ENCODE assay signal across 9 cellular contexts in the genomic region with DNA sequence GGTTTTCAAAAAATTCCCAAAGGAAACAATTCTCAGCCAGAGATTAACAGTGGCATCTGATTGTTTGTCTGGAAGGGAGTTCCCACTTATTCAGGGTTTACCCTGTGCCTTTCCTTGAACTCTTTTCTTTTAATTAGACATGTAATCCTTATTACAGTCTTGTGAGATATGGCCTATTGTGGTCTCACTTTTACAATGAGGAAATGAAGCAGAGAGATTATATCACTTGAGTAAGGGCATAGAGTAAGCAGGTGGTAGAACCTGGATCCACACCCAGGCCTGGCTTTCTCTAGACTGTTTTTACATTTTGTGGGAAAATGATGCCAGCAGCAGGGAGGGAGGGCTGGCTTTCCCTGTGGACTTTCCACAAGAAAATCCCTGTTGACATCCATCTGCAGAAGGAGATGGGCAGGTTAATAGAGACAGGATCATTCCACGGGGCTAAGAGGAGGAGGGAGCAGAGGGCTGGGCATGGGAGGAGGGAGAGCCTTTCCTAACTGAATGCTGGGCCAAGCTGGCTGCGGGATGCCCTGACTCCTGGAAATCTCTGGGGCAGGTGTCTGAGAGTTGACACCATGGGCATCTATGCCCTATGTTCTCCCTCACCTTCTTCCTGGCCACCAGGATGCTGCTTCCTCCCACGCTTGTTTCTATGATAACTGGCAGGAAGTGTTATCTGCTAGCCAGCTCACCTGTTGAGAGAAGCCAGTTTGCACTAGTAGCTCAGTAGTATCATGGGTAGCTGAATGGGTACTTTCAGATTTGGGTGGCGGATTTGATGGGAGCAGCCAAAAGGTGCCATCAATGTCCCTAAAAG. TPM values are rescaled to one million over a fixed set of nuclear protein-coding genes. Genes with fewer than 3 reads are reported as not detected.
DNase-seq lines count a peak whose midpoint lies in the region; ATAC-seq and TF ChIP-seq lines count a peak whose summit lies in the region.
"Had no signal": no experiment of that assay in that cellular context is flagged by ENCODE, and none has a peak within 500 bp of the region (broad histone marks: within the 10 kb centered on the region; RNA-seq: fewer than 3 reads in every experiment).

No MANE protein-coding gene starts in this region.

- H3K27ac ChIP-seq in effector memory CD4-positive, alpha-beta T cell (ENCODE audit: insufficient read depth, low read length, poor library complexity, severe bottlenecking) = no peak overlapping the region

- H3K4me3 ChIP-seq in mucosa of descending colon = no peak overlapping the region
- no peak overlapping the region for H3K4me3 ChIP-seq in effector memory CD4-positive, alpha-beta T cell (ENCODE audit: insufficient read depth, low read depth, low read length, poor library complexity, severe bottlenecking)

- intact Hi-C loops in mucosa of descending colon (cut with DNase I, micrococcal nuclease) = no loop called here

- DNase-seq in mucosa of descending colon = no peak
- no peak for DNase-seq in iPS-NIHi7 (ENCODE audit: extremely low spot score)
- DNase-seq in NCI-H748 treated with DMSO at 0.1 percent for 48 hours (lab: John Stamatoyannopoulos, UW) = no peak
- no peak for DNase-seq in effector memory CD4-positive, alpha-beta T cell
- DNase-seq in NCI-H128 (lab: John Stamatoyannopoulos, UW; ENCODE audit: unreplicated experiment) = no peak
- DNase-seq: NCI-H446 had no signal

- ATAC-seq in GM18520 (IDR thresholded peaks at IDR 0.05; ENCODE audit: unreplicated experiment) (peak; percentile 9), GM21528 (IDR thresholded peaks at IDR 0.05; ENCODE audit: low FRiP score, unreplicated experiment) (peak; percentile 51), HG03378 (IDR thresholded peaks at IDR 0.05; ENCODE audit: unreplicated experiment) (peak; percentile 35), mucosa of descending colon (peak; percentile 78)

- no peaks in the 10 kb centered on the region for H3K27me3 ChIP-seq in effector memory CD4-positive, alpha-beta T cell (replicated peaks; ENCODE audit: control insufficient read depth, insufficient read depth, low read length, poor library complexity, severe bottlenecking)

- no peaks in the 10 kb centered on the region for H3K36me3 ChIP-seq in mucosa of descending colon (ENCODE audit: low read depth)
- H3K36me3 ChIP-seq in effector memory CD4-positive, alpha-beta T cell (ENCODE audit: control insufficient read depth, insufficient read depth, low read length) = no peaks in the 10 kb centered on the region

- peaks cover 8% of the 10 kb centered on the region for H3K4me1 ChIP-seq in mucosa of descending colon (ENCODE audit: low read depth)
- peaks cover 14% of the 10 kb centered on the region for H3K4me1 ChIP-seq in effector memory CD4-positive, alpha-beta T cell (ENCODE audit: control insufficient read depth, insufficient read depth, low read length, poor library complexity, severe bottlenecking)

- no peak for TF ChIP-seq CTCF in mucosa of descending colon (IDR thresholded peaks at IDR 0.05)

- no peaks in the 10 kb centered on the region for H3K9me3 ChIP-seq in mucosa of descending colon
- H3K9me3 ChIP-seq in effector memory CD4-positive, alpha-beta T cell (ENCODE audit: control insufficient read depth, low read length) = no peaks in the 10 kb centered on the region

RNA-seq across cellular contexts. Expression of a gene that starts 28.7 kb away (rescaled TPM):
- total RNA-seq in mucosa of descending colon = 1 to 10 TPM in 2 of 3 donors, under 1 TPM in 1; 0.93 to 5.9 (median 1.3) TPM

RNA-seq across cellular contexts. Expression of a gene that starts 51.1 kb away (rescaled TPM):
- 1 to 10 TPM; 2.1 to 3.3 (median 2.2) TPM for total RNA-seq in mucosa of descending colon

Comparison
In these comparisons a context has a peak if more than half of its experiments do, and no peak if none do; other contexts are left out.
1. ATAC-seq: peak in every context shown above with its lines; median percentile 78 in mucosa of descending colon; 51 in GM21528; 35 in HG03378; 9 in GM18520.